2 cellular contexts compared by ENCODE assay signal in the genomic region with DNA sequence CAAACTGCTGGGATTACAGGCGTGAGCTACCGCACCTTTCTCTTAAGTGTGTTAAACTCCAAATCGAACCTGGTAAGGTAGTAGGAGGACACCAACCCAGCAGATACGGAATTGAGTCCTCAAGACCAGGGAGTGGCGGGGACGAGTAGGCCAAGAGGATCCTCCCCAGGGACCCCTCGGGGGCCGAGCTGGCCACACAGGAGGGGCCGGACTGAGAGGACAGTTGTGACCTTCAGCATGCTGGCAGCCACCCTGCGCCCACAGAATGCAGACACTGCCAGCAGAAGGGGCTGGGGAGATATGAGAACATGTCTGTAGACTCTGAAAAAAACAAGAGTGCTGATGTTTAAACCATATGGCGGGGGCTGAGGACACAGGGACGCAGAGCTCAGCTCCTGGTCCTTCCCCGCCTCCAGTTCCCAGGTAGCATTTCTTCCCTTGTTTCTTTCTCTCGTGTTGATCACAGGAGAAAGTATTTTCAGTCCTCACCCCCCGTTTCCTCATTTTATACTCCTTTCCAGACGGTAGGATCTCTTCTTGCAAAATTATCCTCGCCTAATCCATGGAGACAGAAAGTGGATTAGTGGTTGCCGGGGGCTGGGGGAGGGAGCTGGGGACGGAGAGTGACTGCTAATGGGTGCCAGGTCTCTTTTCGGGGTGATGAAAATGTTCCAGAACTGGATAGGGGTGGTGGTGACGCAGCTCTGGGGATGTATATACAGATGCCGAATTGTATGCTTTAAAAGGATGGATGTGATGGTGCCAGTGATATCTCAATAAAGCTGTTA.
TF ChIP-seq lines count a peak whose summit lies in the region.

No MANE protein-coding gene starts in this region.

TF ChIP-seq in SK-N-SH, 30 proteins besides CTCF, POLR2A, EP300 and RAD21 (continued from another document):
- TF ChIP-seq, protein P1, sequence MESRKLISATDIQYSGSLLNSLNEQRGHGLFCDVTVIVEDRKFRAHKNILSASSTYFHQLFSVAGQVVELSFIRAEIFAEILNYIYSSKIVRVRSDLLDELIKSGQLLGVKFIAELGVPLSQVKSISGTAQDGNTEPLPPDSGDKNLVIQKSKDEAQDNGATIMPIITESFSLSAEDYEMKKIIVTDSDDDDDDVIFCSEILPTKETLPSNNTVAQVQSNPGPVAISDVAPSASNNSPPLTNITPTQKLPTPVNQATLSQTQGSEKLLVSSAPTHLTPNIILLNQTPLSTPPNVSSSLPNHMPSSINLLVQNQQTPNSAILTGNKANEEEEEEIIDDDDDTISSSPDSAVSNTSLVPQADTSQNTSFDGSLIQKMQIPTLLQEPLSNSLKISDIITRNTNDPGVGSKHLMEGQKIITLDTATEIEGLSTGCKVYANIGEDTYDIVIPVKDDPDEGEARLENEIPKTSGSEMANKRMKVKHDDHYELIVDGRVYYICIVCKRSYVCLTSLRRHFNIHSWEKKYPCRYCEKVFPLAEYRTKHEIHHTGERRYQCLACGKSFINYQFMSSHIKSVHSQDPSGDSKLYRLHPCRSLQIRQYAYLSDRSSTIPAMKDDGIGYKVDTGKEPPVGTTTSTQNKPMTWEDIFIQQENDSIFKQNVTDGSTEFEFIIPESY (IDR thresholded peaks at IDR 0.05; ENCODE audit: borderline replicate concordance, low read depth) = no peak
- no peak for TF ChIP-seq FOXJ3 (CRISPR knock-in tag; IDR thresholded peaks at IDR 0.05)
- no peak for TF ChIP-seq RXRA (IDR thresholded peaks at IDR 0.05; ENCODE audit: borderline replicate concordance, low read depth)
- TF ChIP-seq USF2 (IDR thresholded peaks at IDR 0.05; ENCODE audit: borderline replicate concordance, low read depth, low read length) = no peak
- TF ChIP-seq SMC3 (IDR thresholded peaks at IDR 0.05; ENCODE audit: low read depth, low read length) = no peak

TF ChIP-seq in SK-N-SH treated with all-trans-retinoic acid at 6 μM for 48 hours, 23 proteins besides CTCF, POLR2A, EP300 and RAD21 (continued from another document):
- TF ChIP-seq ZC3H10 (CRISPR knock-in tag; IDR thresholded peaks at IDR 0.05) = no peak
- TF ChIP-seq ZNF8 (CRISPR knock-in tag; IDR thresholded peaks at IDR 0.05) = no peak
- no peak for TF ChIP-seq RARB (CRISPR knock-in tag; IDR thresholded peaks at IDR 0.05)
- no peak for TF ChIP-seq ZFP30 (CRISPR knock-in tag; IDR thresholded peaks at IDR 0.05)
- TF ChIP-seq ZFP3 (CRISPR knock-in tag; IDR thresholded peaks at IDR 0.05) = no peak
- TF ChIP-seq, protein P2, sequence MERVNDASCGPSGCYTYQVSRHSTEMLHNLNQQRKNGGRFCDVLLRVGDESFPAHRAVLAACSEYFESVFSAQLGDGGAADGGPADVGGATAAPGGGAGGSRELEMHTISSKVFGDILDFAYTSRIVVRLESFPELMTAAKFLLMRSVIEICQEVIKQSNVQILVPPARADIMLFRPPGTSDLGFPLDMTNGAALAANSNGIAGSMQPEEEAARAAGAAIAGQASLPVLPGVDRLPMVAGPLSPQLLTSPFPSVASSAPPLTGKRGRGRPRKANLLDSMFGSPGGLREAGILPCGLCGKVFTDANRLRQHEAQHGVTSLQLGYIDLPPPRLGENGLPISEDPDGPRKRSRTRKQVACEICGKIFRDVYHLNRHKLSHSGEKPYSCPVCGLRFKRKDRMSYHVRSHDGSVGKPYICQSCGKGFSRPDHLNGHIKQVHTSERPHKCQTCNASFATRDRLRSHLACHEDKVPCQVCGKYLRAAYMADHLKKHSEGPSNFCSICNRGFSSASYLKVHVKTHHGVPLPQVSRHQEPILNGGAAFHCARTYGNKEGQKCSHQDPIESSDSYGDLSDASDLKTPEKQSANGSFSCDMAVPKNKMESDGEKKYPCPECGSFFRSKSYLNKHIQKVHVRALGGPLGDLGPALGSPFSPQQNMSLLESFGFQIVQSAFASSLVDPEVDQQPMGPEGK (CRISPR knock-in tag; IDR thresholded peaks at IDR 0.05; ENCODE audit: borderline replicate concordance) = no peak
- TF ChIP-seq, protein P3, sequence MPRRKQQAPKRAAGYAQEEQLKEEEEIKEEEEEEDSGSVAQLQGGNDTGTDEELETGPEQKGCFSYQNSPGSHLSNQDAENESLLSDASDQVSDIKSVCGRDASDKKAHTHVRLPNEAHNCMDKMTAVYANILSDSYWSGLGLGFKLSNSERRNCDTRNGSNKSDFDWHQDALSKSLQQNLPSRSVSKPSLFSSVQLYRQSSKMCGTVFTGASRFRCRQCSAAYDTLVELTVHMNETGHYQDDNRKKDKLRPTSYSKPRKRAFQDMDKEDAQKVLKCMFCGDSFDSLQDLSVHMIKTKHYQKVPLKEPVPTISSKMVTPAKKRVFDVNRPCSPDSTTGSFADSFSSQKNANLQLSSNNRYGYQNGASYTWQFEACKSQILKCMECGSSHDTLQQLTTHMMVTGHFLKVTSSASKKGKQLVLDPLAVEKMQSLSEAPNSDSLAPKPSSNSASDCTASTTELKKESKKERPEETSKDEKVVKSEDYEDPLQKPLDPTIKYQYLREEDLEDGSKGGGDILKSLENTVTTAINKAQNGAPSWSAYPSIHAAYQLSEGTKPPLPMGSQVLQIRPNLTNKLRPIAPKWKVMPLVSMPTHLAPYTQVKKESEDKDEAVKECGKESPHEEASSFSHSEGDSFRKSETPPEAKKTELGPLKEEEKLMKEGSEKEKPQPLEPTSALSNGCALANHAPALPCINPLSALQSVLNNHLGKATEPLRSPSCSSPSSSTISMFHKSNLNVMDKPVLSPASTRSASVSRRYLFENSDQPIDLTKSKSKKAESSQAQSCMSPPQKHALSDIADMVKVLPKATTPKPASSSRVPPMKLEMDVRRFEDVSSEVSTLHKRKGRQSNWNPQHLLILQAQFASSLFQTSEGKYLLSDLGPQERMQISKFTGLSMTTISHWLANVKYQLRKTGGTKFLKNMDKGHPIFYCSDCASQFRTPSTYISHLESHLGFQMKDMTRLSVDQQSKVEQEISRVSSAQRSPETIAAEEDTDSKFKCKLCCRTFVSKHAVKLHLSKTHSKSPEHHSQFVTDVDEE (CRISPR knock-in tag; IDR thresholded peaks at IDR 0.05) = no peak
- TF ChIP-seq TOX (CRISPR knock-in tag; IDR thresholded peaks at IDR 0.05; ENCODE audit: borderline replicate concordance) = no peak
- TF ChIP-seq OSR1 (CRISPR knock-in tag; IDR thresholded peaks at IDR 0.05) = no peak
- no peak for TF ChIP-seq TCF4 (CRISPR knock-in tag; IDR thresholded peaks at IDR 0.05; ENCODE audit: borderline replicate concordance)
- TF ChIP-seq ISL1 (CRISPR knock-in tag; IDR thresholded peaks at IDR 0.05) = no peak
- no peak for TF ChIP-seq ESRRG (CRISPR knock-in tag; IDR thresholded peaks at IDR 0.05)
